In the genomic region with DNA sequence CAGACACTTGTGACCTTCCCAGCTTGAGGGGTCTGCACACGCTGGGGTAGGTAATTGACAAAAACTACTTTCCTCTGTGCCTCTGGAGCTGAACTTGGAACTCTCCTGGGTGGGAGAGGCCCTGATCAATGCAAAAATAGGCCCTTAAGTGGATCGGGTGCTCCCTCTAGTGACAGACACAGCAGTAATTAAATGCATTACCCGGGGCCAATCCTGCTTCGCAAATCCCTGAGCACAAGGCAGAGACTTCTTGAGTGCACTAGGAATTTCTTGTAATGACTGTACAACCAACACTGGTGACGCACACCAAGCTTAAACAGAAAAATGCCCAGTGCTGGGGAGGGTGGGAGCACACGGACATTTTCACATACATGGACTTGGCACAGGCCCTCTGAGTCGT, we compare ENCODE assay signal across 8 cellular contexts. TPM values are rescaled to one million over a fixed set of nuclear protein-coding genes. Genes with fewer than 3 reads are reported as not detected.
DNase-seq lines count a peak whose midpoint lies in the region; ATAC-seq and TF ChIP-seq lines count a peak whose summit lies in the region.
"Had no signal": no experiment of that assay in that cellular context is flagged by ENCODE, and none has a peak within 500 bp of the region (broad histone marks: within the 10 kb centered on the region; RNA-seq: fewer than 3 reads in every experiment).

No MANE protein-coding gene starts in this region.

- ATAC-seq in SK-N-SH treated with all-trans-retinoic acid at 6 μM for 48 hours (peak; percentile 99), right cardiac atrium (peak; percentile 84 to 86), sciatic nerve (peak; percentile 88)

- H3K27ac ChIP-seq in ascending aorta: no peak overlapping the region
- no peak overlapping the region for H3K27ac ChIP-seq in right cardiac atrium (ENCODE audit: low read length)

- H3K4me3 ChIP-seq in LNCaP clone FGC (ENCODE audit: low read depth, low read length) (no peak overlapping the region), ascending aorta (no peak overlapping the region), right cardiac atrium (ENCODE audit: low read length) (no peak overlapping the region)

- H3K9me3 ChIP-seq in ascending aorta: no peaks in the 10 kb centered on the region
- H3K9me3 ChIP-seq in right cardiac atrium (ENCODE audit: control insufficient read depth, low read length): no peaks in the 10 kb centered on the region

- intact Hi-C loops in ascending aorta (cut with DNase I): loop anchor here (5.0 kb wide), 1 partner anchor 276 kb away; no protein-coding TSS in a partner anchor
- intact Hi-C loops in right cardiac atrium (cut with DNase I): loop anchor here (2.0 to 10.0 kb wide), 4 partner anchors 273 to 281 kb away; a partner anchor contains a TSS
- intact Hi-C loops in sciatic nerve (cut with DNase I): no loop called here

- in situ Hi-C loops in G401 (cut with HindIII; ENCODE audit: low sequenced_read_pairs): loop anchor here (10.0 kb wide), 2 partner anchors 123 to 163 kb away; a partner anchor contains a TSS

- TF ChIP-seq CTCF in LNCaP clone FGC (IDR thresholded peaks at IDR 0.05; ENCODE audit: control insufficient read depth, extremely low read depth, insufficient read depth): peak; percentile 78
- TF ChIP-seq CTCF in ascending aorta (IDR thresholded peaks at IDR 0.05): peak; percentile 38 to 56 (median 42)

- DNase-seq in G401 (ENCODE audit: low spot score) (peak; percentile 70), LNCaP clone FGC (ENCODE audit: low read depth) (peak; percentile 25), ascending aorta (ENCODE audit: low spot score in 2 of 2) (no peak), right cardiac atrium (peak in 2 of 3 donors; percentile 38 to 58), sciatic nerve (ENCODE audit: low spot score) (no peak), mesenteric fat pad (ENCODE audit: low spot score) (no peak)

- H3K4me1 ChIP-seq in ascending aorta: no peaks in the 10 kb centered on the region
- H3K4me1 ChIP-seq in right cardiac atrium (ENCODE audit: control insufficient read depth, insufficient read depth, low read length): no peaks in the 10 kb centered on the region

- 16% methylated on average over 7 of the region's 7 CpGs for WGBS in right cardiac atrium

- no peaks in the 10 kb centered on the region for H3K27me3 ChIP-seq in ascending aorta
- no peaks in the 10 kb centered on the region for H3K27me3 ChIP-seq in right cardiac atrium (ENCODE audit: control insufficient read depth, insufficient read depth)

- no peaks in the 10 kb centered on the region for H3K36me3 ChIP-seq in ascending aorta

TF ChIP-seq in SK-N-SH treated with all-trans-retinoic acid at 6 μM for 48 hours, 23 proteins besides CTCF, POLR2A, EP300 and RAD21:
- TF ChIP-seq CSDC2 (CRISPR knock-in tag; IDR thresholded peaks at IDR 0.05) (no peak), PPARA (CRISPR knock-in tag; IDR thresholded peaks at IDR 0.05; ENCODE audit: borderline replicate concordance) (no peak), GLIS3 (CRISPR knock-in tag; IDR thresholded peaks at IDR 0.05) (no peak), ISL1 (CRISPR knock-in tag; IDR thresholded peaks at IDR 0.05) (no peak), SNAI2 (CRISPR knock-in tag; IDR thresholded peaks at IDR 0.05) (no peak), OSR1 (CRISPR knock-in tag; IDR thresholded peaks at IDR 0.05) (no peak), RARB (CRISPR knock-in tag; IDR thresholded peaks at IDR 0.05) (no peak), ESRRG (CRISPR knock-in tag; IDR thresholded peaks at IDR 0.05) (no peak), ZC3H10 (CRISPR knock-in tag; IDR thresholded peaks at IDR 0.05) (no peak), ARNTL (CRISPR knock-in tag; IDR thresholded peaks at IDR 0.05; ENCODE audit: borderline replicate concordance, low read depth) (no peak)
- TF ChIP-seq, protein P1, sequence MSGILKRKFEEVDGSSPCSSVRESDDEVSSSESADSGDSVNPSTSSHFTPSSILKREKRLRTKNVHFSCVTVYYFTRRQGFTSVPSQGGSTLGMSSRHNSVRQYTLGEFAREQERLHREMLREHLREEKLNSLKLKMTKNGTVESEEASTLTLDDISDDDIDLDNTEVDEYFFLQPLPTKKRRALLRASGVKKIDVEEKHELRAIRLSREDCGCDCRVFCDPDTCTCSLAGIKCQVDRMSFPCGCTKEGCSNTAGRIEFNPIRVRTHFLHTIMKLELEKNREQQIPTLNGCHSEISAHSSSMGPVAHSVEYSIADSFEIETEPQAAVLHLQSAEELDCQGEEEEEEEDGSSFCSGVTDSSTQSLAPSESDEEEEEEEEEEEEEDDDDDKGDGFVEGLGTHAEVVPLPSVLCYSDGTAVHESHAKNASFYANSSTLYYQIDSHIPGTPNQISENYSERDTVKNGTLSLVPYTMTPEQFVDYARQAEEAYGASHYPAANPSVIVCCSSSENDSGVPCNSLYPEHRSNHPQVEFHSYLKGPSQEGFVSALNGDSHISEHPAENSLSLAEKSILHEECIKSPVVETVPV (CRISPR knock-in tag; IDR thresholded peaks at IDR 0.05): no peak
- TF ChIP-seq, protein P2, sequence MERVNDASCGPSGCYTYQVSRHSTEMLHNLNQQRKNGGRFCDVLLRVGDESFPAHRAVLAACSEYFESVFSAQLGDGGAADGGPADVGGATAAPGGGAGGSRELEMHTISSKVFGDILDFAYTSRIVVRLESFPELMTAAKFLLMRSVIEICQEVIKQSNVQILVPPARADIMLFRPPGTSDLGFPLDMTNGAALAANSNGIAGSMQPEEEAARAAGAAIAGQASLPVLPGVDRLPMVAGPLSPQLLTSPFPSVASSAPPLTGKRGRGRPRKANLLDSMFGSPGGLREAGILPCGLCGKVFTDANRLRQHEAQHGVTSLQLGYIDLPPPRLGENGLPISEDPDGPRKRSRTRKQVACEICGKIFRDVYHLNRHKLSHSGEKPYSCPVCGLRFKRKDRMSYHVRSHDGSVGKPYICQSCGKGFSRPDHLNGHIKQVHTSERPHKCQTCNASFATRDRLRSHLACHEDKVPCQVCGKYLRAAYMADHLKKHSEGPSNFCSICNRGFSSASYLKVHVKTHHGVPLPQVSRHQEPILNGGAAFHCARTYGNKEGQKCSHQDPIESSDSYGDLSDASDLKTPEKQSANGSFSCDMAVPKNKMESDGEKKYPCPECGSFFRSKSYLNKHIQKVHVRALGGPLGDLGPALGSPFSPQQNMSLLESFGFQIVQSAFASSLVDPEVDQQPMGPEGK (CRISPR knock-in tag; IDR thresholded peaks at IDR 0.05; ENCODE audit: borderline replicate concordance): no peak
- TF ChIP-seq, protein P3, sequence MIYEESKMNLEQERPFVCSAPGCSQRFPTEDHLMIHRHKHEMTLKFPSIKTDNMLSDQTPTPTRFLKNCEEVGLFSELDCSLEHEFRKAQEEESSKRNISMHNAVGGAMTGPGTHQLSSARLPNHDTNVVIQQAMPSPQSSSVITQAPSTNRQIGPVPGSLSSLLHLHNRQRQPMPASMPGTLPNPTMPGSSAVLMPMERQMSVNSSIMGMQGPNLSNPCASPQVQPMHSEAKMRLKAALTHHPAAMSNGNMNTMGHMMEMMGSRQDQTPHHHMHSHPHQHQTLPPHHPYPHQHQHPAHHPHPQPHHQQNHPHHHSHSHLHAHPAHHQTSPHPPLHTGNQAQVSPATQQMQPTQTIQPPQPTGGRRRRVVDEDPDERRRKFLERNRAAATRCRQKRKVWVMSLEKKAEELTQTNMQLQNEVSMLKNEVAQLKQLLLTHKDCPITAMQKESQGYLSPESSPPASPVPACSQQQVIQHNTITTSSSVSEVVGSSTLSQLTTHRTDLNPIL (CRISPR knock-in tag; IDR thresholded peaks at IDR 0.05; ENCODE audit: low read depth): no peak
- TF ChIP-seq, protein P4, sequence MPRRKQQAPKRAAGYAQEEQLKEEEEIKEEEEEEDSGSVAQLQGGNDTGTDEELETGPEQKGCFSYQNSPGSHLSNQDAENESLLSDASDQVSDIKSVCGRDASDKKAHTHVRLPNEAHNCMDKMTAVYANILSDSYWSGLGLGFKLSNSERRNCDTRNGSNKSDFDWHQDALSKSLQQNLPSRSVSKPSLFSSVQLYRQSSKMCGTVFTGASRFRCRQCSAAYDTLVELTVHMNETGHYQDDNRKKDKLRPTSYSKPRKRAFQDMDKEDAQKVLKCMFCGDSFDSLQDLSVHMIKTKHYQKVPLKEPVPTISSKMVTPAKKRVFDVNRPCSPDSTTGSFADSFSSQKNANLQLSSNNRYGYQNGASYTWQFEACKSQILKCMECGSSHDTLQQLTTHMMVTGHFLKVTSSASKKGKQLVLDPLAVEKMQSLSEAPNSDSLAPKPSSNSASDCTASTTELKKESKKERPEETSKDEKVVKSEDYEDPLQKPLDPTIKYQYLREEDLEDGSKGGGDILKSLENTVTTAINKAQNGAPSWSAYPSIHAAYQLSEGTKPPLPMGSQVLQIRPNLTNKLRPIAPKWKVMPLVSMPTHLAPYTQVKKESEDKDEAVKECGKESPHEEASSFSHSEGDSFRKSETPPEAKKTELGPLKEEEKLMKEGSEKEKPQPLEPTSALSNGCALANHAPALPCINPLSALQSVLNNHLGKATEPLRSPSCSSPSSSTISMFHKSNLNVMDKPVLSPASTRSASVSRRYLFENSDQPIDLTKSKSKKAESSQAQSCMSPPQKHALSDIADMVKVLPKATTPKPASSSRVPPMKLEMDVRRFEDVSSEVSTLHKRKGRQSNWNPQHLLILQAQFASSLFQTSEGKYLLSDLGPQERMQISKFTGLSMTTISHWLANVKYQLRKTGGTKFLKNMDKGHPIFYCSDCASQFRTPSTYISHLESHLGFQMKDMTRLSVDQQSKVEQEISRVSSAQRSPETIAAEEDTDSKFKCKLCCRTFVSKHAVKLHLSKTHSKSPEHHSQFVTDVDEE (CRISPR knock-in tag; IDR thresholded peaks at IDR 0.05): no peak
TF ChIP-seq in SK-N-SH treated with all-trans-retinoic acid at 6 μM for 48 hours: peak in this region for 0.

RNA-seq across cellular contexts. Expression of a gene that starts 10.6 kb away (rescaled TPM):
- 329 and 348 TPM in 2 replicates for total RNA-seq in G401 (2014; rRNA removed; shearing (Covaris generic))
- 82.6 TPM for total RNA-seq in ascending aorta
- 10 to 100 TPM; 21.0 to 32.7 (median 27.8) TPM for total RNA-seq in right cardiac atrium
- polyA plus RNA-seq in right cardiac atrium: 12.2 TPM
- 17.1 TPM for total RNA-seq in sciatic nerve
- total RNA-seq in mesenteric fat pad: 24.2 TPM

RNA-seq across cellular contexts. Expression of a gene that starts 24.9 kb away (rescaled TPM):
- total RNA-seq in G401 (2014; rRNA removed; shearing (Covaris generic)): not detected in 2 replicates
- total RNA-seq in ascending aorta (0.85 TPM), right cardiac atrium (not detected), sciatic nerve (9.0 TPM), mesenteric fat pad (not detected)
- polyA plus RNA-seq in right cardiac atrium: 0.05 TPM

RNA-seq across cellular contexts. Expression of a gene that starts 32.5 kb away (rescaled TPM):
- 236 and 319 TPM in 2 replicates for total RNA-seq in G401 (2014; rRNA removed; shearing (Covaris generic))
- total RNA-seq in ascending aorta (542 TPM), right cardiac atrium (1,000 to 10,000 TPM in 1 of 4 donors, 100 to 1,000 TPM in 3; 656 to 1,015 (median 735) TPM), sciatic nerve (902 TPM), mesenteric fat pad (1,147 TPM)
- 806 TPM for polyA plus RNA-seq in right cardiac atrium

RNA-seq across cellular contexts. Expression of a gene that starts 34.1 kb away (rescaled TPM):
- 0.55 TPM in 1 of 2 replicates, not detected in the other for total RNA-seq in G401 (2014; rRNA removed; shearing (Covaris generic))
- not detected for total RNA-seq in ascending aorta
- 1 to 10 TPM in 1 of 4 donors, under 1 TPM in 3; 0.47 to 1.2 (median 0.56) TPM for total RNA-seq in right cardiac atrium
- 0.14 TPM for polyA plus RNA-seq in right cardiac atrium
- total RNA-seq in sciatic nerve: 2.9 TPM
- 0.90 TPM for total RNA-seq in mesenteric fat pad

RNA-seq across cellular contexts. Expression of a gene that starts 41.6 kb away (rescaled TPM):
- 4.0 and 14.0 TPM in 2 replicates for total RNA-seq in G401 (2014; rRNA removed; shearing (Covaris generic))
- total RNA-seq in ascending aorta (not detected), right cardiac atrium (not detected), sciatic nerve (not detected), mesenteric fat pad (not detected)
- polyA plus RNA-seq in right cardiac atrium: not detected
- polyA plus RNA-seq: esophagus had no signal

Comparison
In these comparisons a context has a peak if more than half of its experiments do, and no peak if none do; other contexts are left out.
1. DNase-seq: peak in G401 (single experiment), LNCaP clone FGC (single experiment) and right cardiac atrium (2 of 3); none in ascending aorta (0 of 2), sciatic nerve (single experiment) and mesenteric fat pad (single experiment).
2. Peak in every context shown above with its lines, with median percentiles within 50 percentile points of each other: ATAC-seq.